ENCODE assay signal across 1 cellular context in genomic region chr6:157069585-157069984, GRCh38.
TF ChIP-seq lines count a peak whose summit lies in the region.

No MANE protein-coding gene starts in this region.

TF ChIP-seq in GM23338, 12 proteins besides CTCF, POLR2A, EP300 and RAD21 (continued from another document):
- TF ChIP-seq ZNF462 (CRISPR knock-in tag; IDR thresholded peaks at IDR 0.05) (no peak), JUNB (IDR thresholded peaks at IDR 0.05; ENCODE audit: unreplicated experiment) (no peak), STAT1 (IDR thresholded peaks at IDR 0.05; ENCODE audit: unreplicated experiment) (no peak), REST (IDR thresholded peaks at IDR 0.05; ENCODE audit: unreplicated experiment) (no peak)
